1 cellular context compared by ENCODE assay signal in the genomic region with DNA sequence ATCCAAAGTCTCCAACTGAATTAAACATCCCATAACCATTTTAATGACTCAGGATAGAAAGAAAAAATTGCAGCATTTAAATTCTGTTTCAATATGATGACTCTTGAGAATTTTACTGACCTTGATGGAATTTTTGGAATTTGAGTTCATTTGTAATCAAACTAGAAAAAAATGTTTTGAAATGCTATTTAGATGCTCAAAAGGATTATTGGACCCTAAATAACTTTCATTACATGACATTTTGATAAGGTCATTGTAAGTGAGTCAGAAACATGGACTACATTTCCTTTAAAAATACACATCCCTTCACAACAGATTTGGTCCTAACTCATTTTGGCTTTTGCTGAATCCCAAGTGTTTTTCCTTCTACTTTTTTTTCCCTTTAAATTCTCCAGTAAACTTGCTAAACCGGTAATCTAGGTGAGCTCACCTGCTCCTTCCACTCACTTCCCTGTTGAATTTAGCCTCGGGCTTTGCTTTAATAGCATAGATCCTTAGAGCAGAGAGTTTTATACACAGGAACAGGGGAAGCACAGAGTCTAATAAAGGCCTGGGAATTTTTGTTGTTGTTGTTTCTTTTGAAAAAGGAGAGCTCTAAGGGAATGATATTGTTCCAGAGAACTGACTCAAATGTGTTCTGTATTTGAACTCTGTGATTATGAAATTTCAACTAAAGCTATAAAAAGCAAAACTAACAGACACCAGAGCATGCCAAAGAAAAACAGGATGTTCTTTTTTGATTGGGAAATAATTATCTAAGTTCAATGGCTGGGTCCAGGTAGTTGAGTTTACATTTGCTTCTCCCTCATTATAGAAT.
TF ChIP-seq lines count a peak whose summit lies in the region.

No MANE protein-coding gene starts in this region.

TF ChIP-seq in GM23338, 12 proteins besides CTCF, POLR2A, EP300 and RAD21 (continued from another document):
- TF ChIP-seq ZNF462 (CRISPR knock-in tag; IDR thresholded peaks at IDR 0.05) = no peak
- TF ChIP-seq STAT1 (IDR thresholded peaks at IDR 0.05; ENCODE audit: unreplicated experiment) = no peak
- TF ChIP-seq EZH2phosphoT487 (IDR thresholded peaks at IDR 0.05; ENCODE audit: unreplicated experiment) = no peak
- TF ChIP-seq, protein P1, sequence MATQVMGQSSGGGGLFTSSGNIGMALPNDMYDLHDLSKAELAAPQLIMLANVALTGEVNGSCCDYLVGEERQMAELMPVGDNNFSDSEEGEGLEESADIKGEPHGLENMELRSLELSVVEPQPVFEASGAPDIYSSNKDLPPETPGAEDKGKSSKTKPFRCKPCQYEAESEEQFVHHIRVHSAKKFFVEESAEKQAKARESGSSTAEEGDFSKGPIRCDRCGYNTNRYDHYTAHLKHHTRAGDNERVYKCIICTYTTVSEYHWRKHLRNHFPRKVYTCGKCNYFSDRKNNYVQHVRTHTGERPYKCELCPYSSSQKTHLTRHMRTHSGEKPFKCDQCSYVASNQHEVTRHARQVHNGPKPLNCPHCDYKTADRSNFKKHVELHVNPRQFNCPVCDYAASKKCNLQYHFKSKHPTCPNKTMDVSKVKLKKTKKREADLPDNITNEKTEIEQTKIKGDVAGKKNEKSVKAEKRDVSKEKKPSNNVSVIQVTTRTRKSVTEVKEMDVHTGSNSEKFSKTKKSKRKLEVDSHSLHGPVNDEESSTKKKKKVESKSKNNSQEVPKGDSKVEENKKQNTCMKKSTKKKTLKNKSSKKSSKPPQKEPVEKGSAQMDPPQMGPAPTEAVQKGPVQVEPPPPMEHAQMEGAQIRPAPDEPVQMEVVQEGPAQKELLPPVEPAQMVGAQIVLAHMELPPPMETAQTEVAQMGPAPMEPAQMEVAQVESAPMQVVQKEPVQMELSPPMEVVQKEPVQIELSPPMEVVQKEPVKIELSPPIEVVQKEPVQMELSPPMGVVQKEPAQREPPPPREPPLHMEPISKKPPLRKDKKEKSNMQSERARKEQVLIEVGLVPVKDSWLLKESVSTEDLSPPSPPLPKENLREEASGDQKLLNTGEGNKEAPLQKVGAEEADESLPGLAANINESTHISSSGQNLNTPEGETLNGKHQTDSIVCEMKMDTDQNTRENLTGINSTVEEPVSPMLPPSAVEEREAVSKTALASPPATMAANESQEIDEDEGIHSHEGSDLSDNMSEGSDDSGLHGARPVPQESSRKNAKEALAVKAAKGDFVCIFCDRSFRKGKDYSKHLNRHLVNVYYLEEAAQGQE (IDR thresholded peaks at IDR 0.05; ENCODE audit: unreplicated experiment) = no peak
- TF ChIP-seq POLR2AphosphoS5 (IDR thresholded peaks at IDR 0.05; ENCODE audit: low read depth) = no peak
- TF ChIP-seq ZNF114 (CRISPR knock-in tag; IDR thresholded peaks at IDR 0.05) = no peak
